2 cellular contexts compared by ENCODE assay signal in genomic region chr16:57474671-57475661, GRCh38.
A peak's percentile ranks its signal among the peaks of the same experiment; 100 is the strongest.
TF ChIP-seq lines count a peak whose summit lies in the region.

No MANE protein-coding gene starts in this region.

TF ChIP-seq in HCT116, 20 proteins besides CTCF, POLR2A, EP300 and RAD21:
- TF ChIP-seq FOSL1 (IDR thresholded peaks at IDR 0.05; ENCODE audit: low read depth): no peak
- TF ChIP-seq, protein P1, sequence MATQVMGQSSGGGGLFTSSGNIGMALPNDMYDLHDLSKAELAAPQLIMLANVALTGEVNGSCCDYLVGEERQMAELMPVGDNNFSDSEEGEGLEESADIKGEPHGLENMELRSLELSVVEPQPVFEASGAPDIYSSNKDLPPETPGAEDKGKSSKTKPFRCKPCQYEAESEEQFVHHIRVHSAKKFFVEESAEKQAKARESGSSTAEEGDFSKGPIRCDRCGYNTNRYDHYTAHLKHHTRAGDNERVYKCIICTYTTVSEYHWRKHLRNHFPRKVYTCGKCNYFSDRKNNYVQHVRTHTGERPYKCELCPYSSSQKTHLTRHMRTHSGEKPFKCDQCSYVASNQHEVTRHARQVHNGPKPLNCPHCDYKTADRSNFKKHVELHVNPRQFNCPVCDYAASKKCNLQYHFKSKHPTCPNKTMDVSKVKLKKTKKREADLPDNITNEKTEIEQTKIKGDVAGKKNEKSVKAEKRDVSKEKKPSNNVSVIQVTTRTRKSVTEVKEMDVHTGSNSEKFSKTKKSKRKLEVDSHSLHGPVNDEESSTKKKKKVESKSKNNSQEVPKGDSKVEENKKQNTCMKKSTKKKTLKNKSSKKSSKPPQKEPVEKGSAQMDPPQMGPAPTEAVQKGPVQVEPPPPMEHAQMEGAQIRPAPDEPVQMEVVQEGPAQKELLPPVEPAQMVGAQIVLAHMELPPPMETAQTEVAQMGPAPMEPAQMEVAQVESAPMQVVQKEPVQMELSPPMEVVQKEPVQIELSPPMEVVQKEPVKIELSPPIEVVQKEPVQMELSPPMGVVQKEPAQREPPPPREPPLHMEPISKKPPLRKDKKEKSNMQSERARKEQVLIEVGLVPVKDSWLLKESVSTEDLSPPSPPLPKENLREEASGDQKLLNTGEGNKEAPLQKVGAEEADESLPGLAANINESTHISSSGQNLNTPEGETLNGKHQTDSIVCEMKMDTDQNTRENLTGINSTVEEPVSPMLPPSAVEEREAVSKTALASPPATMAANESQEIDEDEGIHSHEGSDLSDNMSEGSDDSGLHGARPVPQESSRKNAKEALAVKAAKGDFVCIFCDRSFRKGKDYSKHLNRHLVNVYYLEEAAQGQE (IDR thresholded peaks at IDR 0.05; ENCODE audit: low read depth): no peak
- TF ChIP-seq ZFX (IDR thresholded peaks at IDR 0.05): no peak
- no peak for TF ChIP-seq ZNF274 (IDR thresholded peaks at IDR 0.05; ENCODE audit: low read depth, low read length)
- TF ChIP-seq EZH2phosphoT487 (IDR thresholded peaks at IDR 0.05; ENCODE audit: borderline replicate concordance): no peak
- TF ChIP-seq TCF7L2 (IDR thresholded peaks at IDR 0.05; ENCODE audit: borderline replicate concordance, extremely low read depth, insufficient read depth, insufficient read length): no peak
- TF ChIP-seq SP1 (IDR thresholded peaks at IDR 0.05; ENCODE audit: low read depth): no peak
- TF ChIP-seq, protein P2, sequence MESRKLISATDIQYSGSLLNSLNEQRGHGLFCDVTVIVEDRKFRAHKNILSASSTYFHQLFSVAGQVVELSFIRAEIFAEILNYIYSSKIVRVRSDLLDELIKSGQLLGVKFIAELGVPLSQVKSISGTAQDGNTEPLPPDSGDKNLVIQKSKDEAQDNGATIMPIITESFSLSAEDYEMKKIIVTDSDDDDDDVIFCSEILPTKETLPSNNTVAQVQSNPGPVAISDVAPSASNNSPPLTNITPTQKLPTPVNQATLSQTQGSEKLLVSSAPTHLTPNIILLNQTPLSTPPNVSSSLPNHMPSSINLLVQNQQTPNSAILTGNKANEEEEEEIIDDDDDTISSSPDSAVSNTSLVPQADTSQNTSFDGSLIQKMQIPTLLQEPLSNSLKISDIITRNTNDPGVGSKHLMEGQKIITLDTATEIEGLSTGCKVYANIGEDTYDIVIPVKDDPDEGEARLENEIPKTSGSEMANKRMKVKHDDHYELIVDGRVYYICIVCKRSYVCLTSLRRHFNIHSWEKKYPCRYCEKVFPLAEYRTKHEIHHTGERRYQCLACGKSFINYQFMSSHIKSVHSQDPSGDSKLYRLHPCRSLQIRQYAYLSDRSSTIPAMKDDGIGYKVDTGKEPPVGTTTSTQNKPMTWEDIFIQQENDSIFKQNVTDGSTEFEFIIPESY (IDR thresholded peaks at IDR 0.05; ENCODE audit: extremely low read depth, insufficient replicate concordance, low read length): no peak
- TF ChIP-seq ATF3 (IDR thresholded peaks at IDR 0.05): no peak
- TF ChIP-seq YY1 (IDR thresholded peaks at IDR 0.05; ENCODE audit: extremely low read depth, insufficient replicate concordance, low read depth, low read length): no peak
- no peak for TF ChIP-seq MAX (IDR thresholded peaks at IDR 0.05)

TF ChIP-seq in K562, 482 proteins besides CTCF, POLR2A, EP300 and RAD21:
- TF ChIP-seq, protein P2 (CRISPR knock-in tag; IDR thresholded peaks at IDR 0.05): peak; percentile 68; the same call in 1 of the 2 replicates
- TF ChIP-seq SETDB1 (IDR thresholded peaks at IDR 0.05; ENCODE audit: low read length) (no peak), HMGN3 (IDR thresholded peaks at IDR 0.05; ENCODE audit: borderline replicate concordance, extremely low read depth, insufficient read length, low read depth, low read length) (peak; percentile 11), ZKSCAN8 (CRISPR knock-in tag; IDR thresholded peaks at IDR 0.05) (no peak)
